ENCODE assay signal across 28 cellular contexts in the genomic region with DNA sequence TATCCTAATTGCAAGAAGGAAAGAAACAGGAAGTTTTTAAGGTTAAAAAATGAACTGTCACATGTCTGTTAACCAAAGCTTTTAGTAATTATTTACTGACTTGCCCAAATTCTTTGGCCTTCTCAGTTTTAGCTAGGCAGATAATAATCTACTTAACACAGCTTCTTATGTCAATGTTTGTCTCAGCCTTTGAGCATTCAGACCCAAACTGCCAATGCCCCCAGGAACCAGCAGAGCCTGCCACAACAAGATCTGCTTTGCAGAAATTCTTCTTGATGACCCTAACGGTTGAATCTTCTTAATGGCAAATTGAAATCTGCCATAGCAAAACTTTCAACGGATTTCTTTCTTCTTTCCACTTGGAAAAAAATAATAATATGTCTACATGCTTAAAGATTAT.
"Had no signal": no experiment of that assay in that cellular context is flagged by ENCODE, and none has a peak within 500 bp of the region (broad histone marks: within the 10 kb centered on the region; RNA-seq: fewer than 3 reads in every experiment).

No MANE protein-coding gene starts in this region.

- H3K4me1 ChIP-seq: body of pancreas had no signal

- H3K36me3 ChIP-seq: WERI-Rb-1 had no signal

- H3K4me3 ChIP-seq: body of pancreas had no signal

- H3K9me3 ChIP-seq: body of pancreas had no signal

- H3K27ac ChIP-seq: body of pancreas, epithelial cell of prostate, WERI-Rb-1 had no signal

- H3K27me3 ChIP-seq: body of pancreas had no signal

- DNase-seq: activated B cell treated with CpG ODN at 0.5 μM for 24 hours; activated CD4-positive, alpha-beta T cell treated with anti-CD3 and anti-CD28 coated beads for 48 hours; activated CD4-positive, alpha-beta T cell treated with anti-CD3 and anti-CD28 coated beads, Interleukin-2, amount 50 U/mL, for 1 hour; activated CD4-positive, alpha-beta T cell treated with anti-CD3 and anti-CD28 coated beads, Interleukin-2, amount 50 U/mL, for 48 hours; activated CD8-positive, alpha-beta memory T cell treated with anti-CD3 and anti-CD28 coated beads for 24 hours; activated CD8-positive, alpha-beta T cell treated with anti-CD3 and anti-CD28 coated beads for 36 hours; activated effector memory CD4-positive, alpha-beta T cell treated with Interleukin-2 at 50 U/mL for 16 hours; activated gamma-delta T cell treated with Interleukin-2 at 50 U/mL for 16 hours; activated naive CD4-positive, alpha-beta T cell treated with anti-CD3 and anti-CD28 coated beads, Interleukin-2, amount 50 U/mL, for 16 hours; activated naive CD4-positive, alpha-beta T cell treated with Interleukin-2 at 50 U/mL for 16 hours; activated T-cell treated with anti-CD3 and anti-CD28 coated beads, Interleukin-2, amount 50 U/mL, for 4 hours; amniotic stem cell; anterior cingulate cortex; body of pancreas; caudate nucleus; cortex of kidney; dermis blood vessel endothelial cell; effector CD4-positive, alpha-beta T cell; effector memory CD8-positive, alpha-beta T cell; foreskin fibroblast; head of caudate nucleus; T-helper 1 cell; T-helper 17 cell; T1000; WERI-Rb-1 had no signal

- ATAC-seq: activated CD4-positive, CD25-positive, alpha-beta regulatory T cell treated with anti-CD3 and anti-CD28 coated beads, Interleukin-2, amount 50 U/mL, for 24 hours; activated CD8-positive, alpha-beta T cell treated with anti-CD3 and anti-CD28 coated beads for 36 hours; activated T-cell treated with anti-CD3 and anti-CD28 coated beads, Interleukin-2, amount 50 U/mL, for 4 hours; activated T-helper 17 cell treated with anti-CD3 and anti-CD28 coated beads, Interleukin-2, amount 50 U/mL, for 72 hours; body of pancreas; effector memory CD8-positive, alpha-beta T cell; T-helper 17 cell had no signal
